Comparison of ENCODE assay signal across 1 cellular context in genomic region chr11:43315966-43316365, GRCh38.
TF ChIP-seq lines count a peak whose summit lies in the region.

No MANE protein-coding gene starts in this region.

TF ChIP-seq in WTC11, 78 proteins besides CTCF, POLR2A, EP300 and RAD21 (continued from another document):
- TF ChIP-seq E2F5 (CRISPR knock-in tag; IDR thresholded peaks at IDR 0.05) (no peak), RELA (CRISPR knock-in tag; IDR thresholded peaks at IDR 0.05; ENCODE audit: borderline replicate concordance) (no peak), ERG (CRISPR knock-in tag; IDR thresholded peaks at IDR 0.05) (no peak), NR2C2 (CRISPR knock-in tag; IDR thresholded peaks at IDR 0.05) (no peak), SMAD3 (CRISPR knock-in tag; IDR thresholded peaks at IDR 0.05; ENCODE audit: borderline replicate concordance) (no peak), ZNF423 (CRISPR knock-in tag; IDR thresholded peaks at IDR 0.05) (no peak), ZNF138 (CRISPR knock-in tag; conservative IDR thresholded peaks at IDR 0.05) (no peak), ZNF396 (CRISPR knock-in tag; IDR thresholded peaks at IDR 0.05; ENCODE audit: borderline replicate concordance) (no peak)
